In the genomic region with DNA sequence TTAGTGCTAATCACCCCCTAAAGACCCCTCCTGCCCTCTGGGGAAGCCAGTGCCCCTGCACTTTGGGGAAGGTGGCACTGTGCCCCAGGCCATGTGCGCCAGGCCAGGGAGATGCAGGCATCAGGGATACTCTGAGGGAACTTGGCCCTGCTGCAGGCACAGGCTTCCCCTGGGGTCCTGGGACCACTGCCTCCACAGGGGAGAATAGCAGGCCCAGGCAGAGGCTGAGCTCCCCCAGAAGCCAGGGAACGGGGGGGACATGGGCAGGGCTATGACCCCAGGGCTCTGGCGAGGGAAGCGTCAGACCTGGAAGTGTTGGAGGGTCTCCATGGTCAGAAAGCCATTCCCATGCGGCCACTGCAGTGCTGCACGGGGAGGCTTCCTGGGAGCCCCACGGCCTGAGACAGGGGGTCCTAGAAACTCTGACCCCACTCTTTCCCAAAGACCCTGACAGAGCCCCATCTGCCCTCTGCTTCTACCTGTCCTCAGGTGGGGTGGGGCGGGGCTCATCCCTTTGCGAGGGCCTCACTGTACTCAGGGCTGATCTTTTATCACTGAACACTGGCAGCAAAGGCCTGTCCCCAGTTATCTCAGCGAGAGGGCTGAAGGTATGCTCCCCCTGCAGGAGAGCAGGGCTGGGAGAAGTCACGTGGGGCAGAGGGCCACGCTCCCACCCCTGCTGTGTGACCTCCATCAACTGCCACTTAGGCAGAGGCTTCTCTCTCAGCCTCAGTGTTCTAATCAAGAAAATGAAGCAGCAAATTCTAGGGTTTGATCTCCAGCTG, we compare ENCODE assay signal across 1 cellular context.
TF ChIP-seq lines count a peak whose summit lies in the region.

No MANE protein-coding gene starts in this region.

TF ChIP-seq in H1, 55 proteins besides CTCF, POLR2A, EP300 and RAD21:
- no peak for TF ChIP-seq KDM1A (IDR thresholded peaks at IDR 0.05; ENCODE audit: borderline replicate concordance, low read length)
- TF ChIP-seq SIN3A (conservative IDR thresholded peaks at IDR 0.05 in 1 of 2, IDR thresholded peaks at IDR 0.05 in 1 of 2; ENCODE audit: low read depth in 1 of 2, low read length in 2 of 2): no peak
- TF ChIP-seq CBX8 (IDR thresholded peaks at IDR 0.05; ENCODE audit: borderline replicate concordance, low read depth, low read length): no peak
- TF ChIP-seq BCL11A (IDR thresholded peaks at IDR 0.05; ENCODE audit: low read depth in 2 of 2, low read length in 2 of 2): no peak
- no peak for TF ChIP-seq TAF7 (optimal IDR thresholded peaks at IDR 0.05; ENCODE audit: borderline replicate concordance, low read depth, low read length)
TF ChIP-seq in H1: peak in this region for 0.
